Comparison of ENCODE assay signal across 1 cellular context in the genomic region with DNA sequence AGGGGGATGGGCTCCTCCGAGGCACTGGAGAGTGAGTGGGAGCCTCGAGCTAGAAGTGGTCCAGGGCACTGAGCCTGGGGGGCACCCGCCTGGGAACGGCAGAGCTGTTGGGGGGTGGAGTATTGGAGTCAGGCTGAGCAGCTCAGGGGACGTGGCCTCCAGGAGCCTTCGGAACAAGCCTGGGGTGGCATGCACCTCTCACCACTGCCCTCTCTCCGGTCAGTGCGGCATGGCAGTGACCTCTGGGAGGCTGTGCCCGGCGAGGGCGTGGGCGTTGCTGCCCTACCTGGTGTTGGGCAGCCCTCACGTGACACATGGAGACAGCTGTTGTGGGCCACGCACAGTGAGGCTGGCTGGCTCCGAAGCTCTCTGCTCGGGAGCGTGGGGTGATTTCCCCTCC.
TF ChIP-seq lines count a peak whose summit lies in the region.

No MANE protein-coding gene starts in this region.

TF ChIP-seq in K562, 482 proteins besides CTCF, POLR2A, EP300 and RAD21:
- no peak for TF ChIP-seq SP2 (IDR thresholded peaks at IDR 0.05; ENCODE audit: extremely low read depth, low read depth, low read length, poor library complexity, severe bottlenecking)
- TF ChIP-seq, protein P1, sequence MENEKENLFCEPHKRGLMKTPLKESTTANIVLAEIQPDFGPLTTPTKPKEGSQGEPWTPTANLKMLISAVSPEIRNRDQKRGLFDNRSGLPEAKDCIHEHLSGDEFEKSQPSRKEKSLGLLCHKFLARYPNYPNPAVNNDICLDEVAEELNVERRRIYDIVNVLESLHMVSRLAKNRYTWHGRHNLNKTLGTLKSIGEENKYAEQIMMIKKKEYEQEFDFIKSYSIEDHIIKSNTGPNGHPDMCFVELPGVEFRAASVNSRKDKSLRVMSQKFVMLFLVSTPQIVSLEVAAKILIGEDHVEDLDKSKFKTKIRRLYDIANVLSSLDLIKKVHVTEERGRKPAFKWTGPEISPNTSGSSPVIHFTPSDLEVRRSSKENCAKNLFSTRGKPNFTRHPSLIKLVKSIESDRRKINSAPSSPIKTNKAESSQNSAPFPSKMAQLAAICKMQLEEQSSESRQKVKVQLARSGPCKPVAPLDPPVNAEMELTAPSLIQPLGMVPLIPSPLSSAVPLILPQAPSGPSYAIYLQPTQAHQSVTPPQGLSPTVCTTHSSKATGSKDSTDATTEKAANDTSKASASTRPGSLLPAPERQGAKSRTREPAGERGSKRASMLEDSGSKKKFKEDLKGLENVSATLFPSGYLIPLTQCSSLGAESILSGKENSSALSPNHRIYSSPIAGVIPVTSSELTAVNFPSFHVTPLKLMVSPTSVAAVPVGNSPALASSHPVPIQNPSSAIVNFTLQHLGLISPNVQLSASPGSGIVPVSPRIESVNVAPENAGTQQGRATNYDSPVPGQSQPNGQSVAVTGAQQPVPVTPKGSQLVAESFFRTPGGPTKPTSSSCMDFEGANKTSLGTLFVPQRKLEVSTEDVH (IDR thresholded peaks at IDR 0.05; ENCODE audit: low read depth, partially characterized antibody) = no peak
- no peak for TF ChIP-seq ZBTB1 (CRISPR knock-in tag; IDR thresholded peaks at IDR 0.05; ENCODE audit: borderline replicate concordance, low read depth)
- 0 out of 2 replicates have a peak, but pooled peaks have one; percentile 14 for TF ChIP-seq POLR2G (IDR thresholded peaks at IDR 0.05; ENCODE audit: low read depth, low read length)
- TF ChIP-seq, protein P2, sequence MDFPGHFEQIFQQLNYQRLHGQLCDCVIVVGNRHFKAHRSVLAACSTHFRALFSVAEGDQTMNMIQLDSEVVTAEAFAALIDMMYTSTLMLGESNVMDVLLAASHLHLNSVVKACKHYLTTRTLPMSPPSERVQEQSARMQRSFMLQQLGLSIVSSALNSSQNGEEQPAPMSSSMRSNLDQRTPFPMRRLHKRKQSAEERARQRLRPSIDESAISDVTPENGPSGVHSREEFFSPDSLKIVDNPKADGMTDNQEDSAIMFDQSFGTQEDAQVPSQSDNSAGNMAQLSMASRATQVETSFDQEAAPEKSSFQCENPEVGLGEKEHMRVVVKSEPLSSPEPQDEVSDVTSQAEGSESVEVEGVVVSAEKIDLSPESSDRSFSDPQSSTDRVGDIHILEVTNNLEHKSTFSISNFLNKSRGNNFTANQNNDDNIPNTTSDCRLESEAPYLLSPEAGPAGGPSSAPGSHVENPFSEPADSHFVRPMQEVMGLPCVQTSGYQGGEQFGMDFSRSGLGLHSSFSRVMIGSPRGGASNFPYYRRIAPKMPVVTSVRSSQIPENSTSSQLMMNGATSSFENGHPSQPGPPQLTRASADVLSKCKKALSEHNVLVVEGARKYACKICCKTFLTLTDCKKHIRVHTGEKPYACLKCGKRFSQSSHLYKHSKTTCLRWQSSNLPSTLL (IDR thresholded peaks at IDR 0.05) = no peak
- TF ChIP-seq PHF20 (IDR thresholded peaks at IDR 0.05; ENCODE audit: partially characterized antibody) = no peak
- no peak for TF ChIP-seq ZEB2 (IDR thresholded peaks at IDR 0.05)
